13 cellular contexts compared by ENCODE assay signal in the genomic region with DNA sequence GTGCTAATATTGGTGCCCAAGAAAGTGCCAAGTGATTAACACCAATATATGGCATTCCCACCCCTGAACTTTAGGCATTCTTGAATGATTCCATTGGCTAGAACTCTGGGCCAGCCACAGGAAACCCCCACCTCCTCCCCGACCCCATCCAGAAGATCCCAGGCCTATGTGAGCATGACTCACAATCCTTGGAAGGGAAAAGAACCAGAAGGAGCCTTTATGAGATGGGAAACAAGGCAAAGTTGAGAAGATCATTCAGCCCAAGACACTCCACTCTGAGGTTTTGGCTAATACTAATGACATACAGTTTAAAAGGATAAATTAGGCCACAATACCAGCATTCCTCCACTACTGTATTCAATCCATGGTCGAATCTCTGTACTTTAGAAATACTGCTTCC. TPM values are rescaled to one million over a fixed set of nuclear protein-coding genes. Genes with fewer than 3 reads are reported as not detected.
DNase-seq lines count a peak whose midpoint lies in the region; ATAC-seq and TF ChIP-seq lines count a peak whose summit lies in the region.
"Had no signal": no experiment of that assay in that cellular context is flagged by ENCODE, and none has a peak within 500 bp of the region (broad histone marks: within the 10 kb centered on the region; RNA-seq: fewer than 3 reads in every experiment).

No MANE protein-coding gene starts in this region.

- H3K27me3 ChIP-seq in CD8-positive, alpha-beta memory T cell (ENCODE audit: insufficient read depth, low read length, poor library complexity, severe bottlenecking): no peaks in the 10 kb centered on the region
- H3K27me3 ChIP-seq in naive thymus-derived CD4-positive, alpha-beta T cell (ENCODE audit: control insufficient read depth in 2 of 2, insufficient read depth in 2 of 2, low read length in 2 of 2): no peaks in the 10 kb centered on the region
- H3K27me3 ChIP-seq: spleen, uterus had no signal

- no peak for DNase-seq in CD8-positive, alpha-beta memory T cell
- peak; percentile 42 for DNase-seq in NCI-H226
- peak; percentile 57 for DNase-seq in choroid plexus epithelial cell (ENCODE audit: low read depth)
- DNase-seq in naive thymus-derived CD4-positive, alpha-beta T cell: no peak
- no peak for DNase-seq in 8988T
- no peak for DNase-seq in dedifferentiated amniotic fluid mesenchymal stem cell (ENCODE audit: extremely low spot score)
- DNase-seq: C1 segment of cervical spinal cord, Kasumi-1, spleen, T-helper 2 cell, uterus had no signal

- H3K4me1 Mint-ChIP-seq in CD8-positive, alpha-beta memory T cell: peaks cover 33 to 62% (median 60%) of the 10 kb centered on the region in 3 donors
- peaks cover 20 to 71% (median 57%) of the 10 kb centered on the region in 7 donors for H3K4me1 Mint-ChIP-seq in naive thymus-derived CD4-positive, alpha-beta T cell

- no peak overlapping the region for H3K4me3 ChIP-seq in CD8-positive, alpha-beta memory T cell (ENCODE audit: low read length)
- no peak overlapping the region for H3K4me3 ChIP-seq in choroid plexus epithelial cell (ENCODE audit: low read depth, low read length)
- no peak overlapping the region for H3K4me3 ChIP-seq in naive thymus-derived CD4-positive, alpha-beta T cell (ENCODE audit: low read length)
- H3K4me3 ChIP-seq: spleen, uterus had no signal

- no peak for TF ChIP-seq CTCF in choroid plexus epithelial cell (conservative IDR thresholded peaks at IDR 0.05; ENCODE audit: low read depth, low read length)

- POLR2A ChIA-PET in CD8-positive, alpha-beta memory T cell (lab: Charles Lee): no interaction called here
- POLR2A ChIA-PET in naive thymus-derived CD4-positive, alpha-beta T cell (lab: Charles Lee): interaction anchor here (2.4 kb wide), 1 partner anchor 22 kb away, joined by 9 read pairs; a partner anchor contains a TSS

- H3K9me3 ChIP-seq in CD8-positive, alpha-beta memory T cell (ENCODE audit: low read length): no peaks in the 10 kb centered on the region
- no peaks in the 10 kb centered on the region for H3K9me3 ChIP-seq in naive thymus-derived CD4-positive, alpha-beta T cell (ENCODE audit: control insufficient read depth in 2 of 3, low read length in 3 of 3)
- H3K9me3 ChIP-seq: spleen, uterus had no signal

- intact Hi-C loops in naive thymus-derived CD4-positive, alpha-beta T cell (cut with micrococcal nuclease): loop anchor here in 1 of 2 donors (2.0 kb wide), 1 partner anchor 15 kb away; no protein-coding TSS in a partner anchor

- ATAC-seq in naive thymus-derived CD4-positive, alpha-beta T cell: no peak
- ATAC-seq in HG03135 (IDR thresholded peaks at IDR 0.05; ENCODE audit: unreplicated experiment): no peak
- ATAC-seq in GM19324 (IDR thresholded peaks at IDR 0.05; ENCODE audit: low FRiP score, unreplicated experiment): no peak

- peaks cover 4% of the 10 kb centered on the region for H3K36me3 ChIP-seq in CD8-positive, alpha-beta memory T cell (ENCODE audit: insufficient read depth, low read length)
- peaks cover 0 to 52% (median 22%) of the 10 kb centered on the region in 3 experiments for H3K36me3 ChIP-seq in naive thymus-derived CD4-positive, alpha-beta T cell (ENCODE audit: control insufficient read depth in 2 of 3, insufficient read depth in 3 of 3, low read length in 3 of 3)
- H3K36me3 ChIP-seq: uterus had no signal

- H3K36me3 Mint-ChIP-seq in CD8-positive, alpha-beta memory T cell: peaks cover 0 to 80% (median 11%) of the 10 kb centered on the region in 3 donors
- H3K36me3 Mint-ChIP-seq in naive thymus-derived CD4-positive, alpha-beta T cell: peaks cover 4 to 28% (median 22%) of the 10 kb centered on the region in 5 donors

- H3K9me3 Mint-ChIP-seq in CD8-positive, alpha-beta memory T cell: no peaks in the 10 kb centered on the region
- no peaks in the 10 kb centered on the region for H3K9me3 Mint-ChIP-seq in naive thymus-derived CD4-positive, alpha-beta T cell

- CTCF ChIA-PET in CD8-positive, alpha-beta memory T cell (lab: Charles Lee): no interaction called here
- CTCF ChIA-PET in naive thymus-derived CD4-positive, alpha-beta T cell (lab: Charles Lee): no interaction called here

- no peak overlapping the region for H3K27ac ChIP-seq in CD8-positive, alpha-beta memory T cell (ENCODE audit: low read depth, low read length)
- H3K27ac ChIP-seq in naive thymus-derived CD4-positive, alpha-beta T cell (ENCODE audit: low read depth, low read length): no peak overlapping the region
- H3K27ac ChIP-seq: uterus had no signal

- peaks cover 19% of the 10 kb centered on the region for H3K4me1 ChIP-seq in CD8-positive, alpha-beta memory T cell (ENCODE audit: insufficient read depth, low read length)
- H3K4me1 ChIP-seq in naive thymus-derived CD4-positive, alpha-beta T cell (ENCODE audit: control insufficient read depth in 2 of 2, insufficient read depth in 2 of 2, low read length in 2 of 2): peaks cover 12 to 22% of the 10 kb centered on the region in 2 donors
- H3K4me1 ChIP-seq: uterus had no signal

- peak overlapping the region in 1 of 7 donors; percentile 32 for H3K4me3 Mint-ChIP-seq in CD8-positive, alpha-beta memory T cell
- H3K4me3 Mint-ChIP-seq in naive thymus-derived CD4-positive, alpha-beta T cell: peak overlapping the region in 1 of 10 donors; percentile 50

- peak overlapping the region in 6 of 8 donors; percentile 10 to 78 (median 42) for H3K27ac Mint-ChIP-seq in CD8-positive, alpha-beta memory T cell
- peak overlapping the region in 6 of 9 donors; percentile 12 to 87 (median 52) for H3K27ac Mint-ChIP-seq in naive thymus-derived CD4-positive, alpha-beta T cell

- peaks cover 0 to 1% of the 10 kb centered on the region in 2 donors for H3K27me3 Mint-ChIP-seq in CD8-positive, alpha-beta memory T cell
- H3K27me3 Mint-ChIP-seq in naive thymus-derived CD4-positive, alpha-beta T cell: no peaks in the 10 kb centered on the region

RNA-seq across cellular contexts. Expression of a gene that starts 21.8 kb away (rescaled TPM):
- total RNA-seq in CD8-positive, alpha-beta memory T cell: 10 to 100 TPM; 83.3 to 88.7 TPM
- 6.1 TPM for polyA plus RNA-seq in CD8-positive, alpha-beta memory T cell
- total RNA-seq in naive thymus-derived CD4-positive, alpha-beta T cell: 100 to 1,000 TPM; 104 to 250 (median 156) TPM
- polyA plus RNA-seq in naive thymus-derived CD4-positive, alpha-beta T cell: 1 to 10 TPM; 4.0 to 7.3 TPM

Comparison
In these comparisons a context has a peak if more than half of its experiments do, and no peak if none do; other contexts are left out.
1. DNase-seq: peak in NCI-H226 (single experiment) and choroid plexus epithelial cell (single experiment); none in CD8-positive, alpha-beta memory T cell (0 of 5), naive thymus-derived CD4-positive, alpha-beta T cell (0 of 9), 8988T (single experiment) and dedifferentiated amniotic fluid mesenchymal stem cell (single experiment).